In genomic region chr1:57696041-57696440, GRCh38 we compare ENCODE assay signal across 2 cellular contexts.
TF ChIP-seq lines count a peak whose summit lies in the region.

No MANE protein-coding gene starts in this region.

TF ChIP-seq in neural cell, 6 proteins besides CTCF, POLR2A, EP300 and RAD21:
- TF ChIP-seq MXI1 (conservative IDR thresholded peaks at IDR 0.05; ENCODE audit: poor library complexity, severe bottlenecking) (no peak), EZH2 (IDR thresholded peaks at IDR 0.05; ENCODE audit: borderline replicate concordance, insufficient read depth, low read length, poor library complexity, severe bottlenecking) (no peak), POLR2AphosphoS5 (IDR thresholded peaks at IDR 0.05) (no peak), REST (IDR thresholded peaks at IDR 0.05; ENCODE audit: borderline replicate concordance) (no peak), SMC3 (conservative IDR thresholded peaks at IDR 0.05; ENCODE audit: poor library complexity) (no peak), TAF1 (IDR thresholded peaks at IDR 0.05; ENCODE audit: low read depth) (no peak)

TF ChIP-seq in SK-N-SH, 30 proteins besides CTCF, POLR2A, EP300 and RAD21:
- TF ChIP-seq TEAD4 (IDR thresholded peaks at IDR 0.05; ENCODE audit: borderline replicate concordance, insufficient read depth): no peak
- no peak for TF ChIP-seq REST (IDR thresholded peaks at IDR 0.05; ENCODE audit: low read depth, low read length)
- TF ChIP-seq ELF1 (IDR thresholded peaks at IDR 0.05): no peak
- no peak for TF ChIP-seq USF2 (IDR thresholded peaks at IDR 0.05; ENCODE audit: borderline replicate concordance, low read depth, low read length)
- no peak for TF ChIP-seq MAX (IDR thresholded peaks at IDR 0.05; ENCODE audit: low read depth)
- no peak for TF ChIP-seq MXI1 (IDR thresholded peaks at IDR 0.05; ENCODE audit: low read depth, low read length)
- no peak for TF ChIP-seq TCF12 (IDR thresholded peaks at IDR 0.05)
- TF ChIP-seq FOSL2 (IDR thresholded peaks at IDR 0.05; ENCODE audit: borderline replicate concordance, low read depth): no peak
- TF ChIP-seq FOXJ3 (CRISPR knock-in tag; IDR thresholded peaks at IDR 0.05): no peak
- TF ChIP-seq RFX5 (IDR thresholded peaks at IDR 0.05; ENCODE audit: low read length): no peak
- no peak for TF ChIP-seq IRF3 (IDR thresholded peaks at IDR 0.05; ENCODE audit: low read depth, low read length)
- no peak for TF ChIP-seq EZH2phosphoT487 (IDR thresholded peaks at IDR 0.05; ENCODE audit: borderline replicate concordance, low read depth)
- no peak for TF ChIP-seq JUND (IDR thresholded peaks at IDR 0.05)
- TF ChIP-seq YY1 (IDR thresholded peaks at IDR 0.05; ENCODE audit: low read depth): no peak
- TF ChIP-seq ZBTB33 (IDR thresholded peaks at IDR 0.05; ENCODE audit: borderline replicate concordance, low read depth): no peak
- no peak for TF ChIP-seq NRF1 (IDR thresholded peaks at IDR 0.05; ENCODE audit: low read depth, low read length)
- no peak for TF ChIP-seq FOXM1 (IDR thresholded peaks at IDR 0.05; ENCODE audit: low read depth)
- no peak for TF ChIP-seq SIN3A (IDR thresholded peaks at IDR 0.05; ENCODE audit: borderline replicate concordance, low read depth, low read length)
